1 cellular context compared by ENCODE assay signal in genomic region chr17:28347261-28347891, GRCh38.
TF ChIP-seq lines count a peak whose summit lies in the region.

No MANE protein-coding gene starts in this region.

TF ChIP-seq in HepG2, 621 proteins besides CTCF, POLR2A, EP300 and RAD21 (continued from another document):
- TF ChIP-seq ZNF687 (CRISPR knock-in tag; IDR thresholded peaks at IDR 0.05) (peak; percentile 59), ZFY (CRISPR knock-in tag; IDR thresholded peaks at IDR 0.05) (0 out of 2 replicates have a peak, but pooled peaks have one; percentile 1), ZNF609 (CRISPR knock-in tag; IDR thresholded peaks at IDR 0.05; ENCODE audit: borderline replicate concordance) (peak; percentile 3; the same call in 1 of the 2 replicates), ZNF335 (CRISPR knock-in tag; IDR thresholded peaks at IDR 0.05) (no peak)
TF ChIP-seq in HepG2: peak in this region for 17.
